In the genomic region with DNA sequence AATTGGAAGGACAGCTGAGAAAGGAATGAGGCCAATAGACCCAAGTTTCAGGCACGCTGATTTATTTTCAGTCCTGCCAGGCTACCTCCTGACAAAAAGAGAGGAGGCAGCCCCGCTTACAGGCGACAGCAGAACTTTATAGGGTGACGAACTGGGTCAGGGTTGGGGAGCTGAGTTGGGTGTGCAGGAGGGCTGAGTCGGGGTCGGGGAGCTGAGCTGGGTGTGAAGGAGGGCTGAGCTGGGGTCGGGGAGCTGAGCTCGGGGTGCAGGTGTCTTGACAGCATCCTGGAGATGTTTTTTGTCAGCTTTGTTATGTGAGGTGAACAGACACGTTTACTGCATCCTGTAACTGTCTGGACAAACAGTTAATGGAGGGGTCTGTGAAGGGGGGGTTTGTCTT, we compare ENCODE assay signal across 25 cellular contexts.
"Had no signal": no experiment of that assay in that cellular context is flagged by ENCODE, and none has a peak within 500 bp of the region (broad histone marks: within the 10 kb centered on the region; RNA-seq: fewer than 3 reads in every experiment).

No MANE protein-coding gene starts in this region.

- H3K36me3 ChIP-seq: brain microvascular endothelial cell had no signal

- DNase-seq: activated B cell treated with CpG ODN at 0.5 μM for 24 hours; activated CD4-positive, alpha-beta memory T cell treated with anti-CD3 and anti-CD28 coated beads for 36 hours; activated CD4-positive, alpha-beta T cell treated with anti-CD3 and anti-CD28 coated beads for 4 hours; activated CD4-positive, alpha-beta T cell treated with anti-CD3 and anti-CD28 coated beads, Interleukin-2, amount 50 U/mL, for 1 hour; activated CD4-positive, CD25-positive, alpha-beta regulatory T cell treated with anti-CD3 and anti-CD28 coated beads, Interleukin-2, amount 50 U/mL, for 72 hours; activated CD8-positive, alpha-beta memory T cell treated with anti-CD3 and anti-CD28 coated beads, Interleukin-2, amount 50 U/mL, for 4 hours; activated effector memory CD4-positive, alpha-beta T cell treated with anti-CD3 and anti-CD28 coated beads, Interleukin-2, amount 50 U/mL, for 16 hours; activated naive CD4-positive, alpha-beta T cell; activated naive CD4-positive, alpha-beta T cell treated with anti-CD3 and anti-CD28 coated beads, Interleukin-2, amount 50 U/mL, for 16 hours; activated naive CD8-positive, alpha-beta T cell treated with anti-CD3 and anti-CD28 coated beads for 36 hours; activated T-cell treated with anti-CD3 and anti-CD28 coated beads, Interleukin-2, amount 50 U/mL, for 48 hours; amniotic stem cell; aorta; brain microvascular endothelial cell; central memory CD4-positive, alpha-beta T cell; NCI-H1694; NCI-H1930; NCI-H2081 treated with DMSO at 0.1 percent for 48 hours; NCI-H526; SW 1271; T-helper 1 cell; T-helper 2 cell; T-helper 9 cell had no signal

- H3K9ac ChIP-seq: KMS-11 had no signal

- H3K27ac ChIP-seq: brain microvascular endothelial cell, KMS-11, VCaP had no signal
